In genomic region chr1:220685879-220686278, GRCh38 we compare ENCODE assay signal across 24 cellular contexts. TPM values are rescaled to one million over a fixed set of nuclear protein-coding genes. Genes with fewer than 3 reads are reported as not detected.
DNase-seq lines count a peak whose midpoint lies in the region; ATAC-seq and TF ChIP-seq lines count a peak whose summit lies in the region.
"Had no signal": no experiment of that assay in that cellular context is flagged by ENCODE, and none has a peak within 500 bp of the region (broad histone marks: within the 10 kb centered on the region; RNA-seq: fewer than 3 reads in every experiment).

No MANE protein-coding gene starts in this region.

- H3K36me3 Mint-ChIP-seq in H9 (ENCODE audit: insufficient read depth in 1 of 3, low read depth in 3 of 3) (0 out of 7 replicates have a peak, but pooled peaks cover 0 to 1% (median 0%) of the 10 kb centered on the region in 3 experiments), neural crest cell (ENCODE audit: low read depth) (no peaks in the 10 kb centered on the region)
- H3K36me3 Mint-ChIP-seq: activated naive CD8-positive, alpha-beta T cell treated with anti-CD3 and anti-CD28 coated beads, Interleukin-2, amount 10 ng/mL, durations not matched to agents 7 days and 5 days; CD4-positive, CD25-positive, alpha-beta regulatory T cell had no signal

- DNase-seq in H9: peak; percentile 59
- DNase-seq in PC-3: peak; percentile 42
- no peak for DNase-seq in brain microvascular endothelial cell
- DNase-seq in neural crest cell (ENCODE audit: low read depth, low spot score): no peak
- no peak for DNase-seq in NCI-H524 treated with DMSO at 0.1 percent for 48 hours (lab: John Stamatoyannopoulos, UW)
- no peak for DNase-seq in NCI-H2196 treated with DMSO at 0.1 percent for 48 hours (lab: John Stamatoyannopoulos, UW; ENCODE audit: unreplicated experiment)
- DNase-seq in body of pancreas: no peak
- DNase-seq: activated naive CD8-positive, alpha-beta T cell treated with anti-CD3 and anti-CD28 coated beads, Interleukin-2, amount 10 ng/mL, durations not matched to agents 7 days and 5 days; CD4-positive, CD25-positive, alpha-beta regulatory T cell; DMS79; effector CD8-positive, alpha-beta T cell; gastrocnemius medialis; kidney glomerular epithelial cell; NCI-H1092; NCI-H2081; NCI-H510A treated with DMSO at 0.1 percent for 48 hours; SHP77; stimulated activated CD4-positive, alpha-beta T cell treated with anti-CD3 and anti-CD28 coated beads, Interleukin-2, amount 100 ng/mL, for 48 hours; stimulated activated naive CD4-positive, alpha-beta T cell; T-helper 17 cell; testis had no signal

- H4K8ac ChIP-seq in H9 (replicated peaks; ENCODE audit: insufficient read length, low read depth, low read length): no peak overlapping the region

- H3K14ac ChIP-seq in H9 (ENCODE audit: insufficient read depth, low read length): no peak overlapping the region

- H2AK5ac ChIP-seq in H9 (ENCODE audit: insufficient read length, low read length): no peak overlapping the region

- H3K9ac ChIP-seq in H9 (ENCODE audit: extremely low read depth, insufficient read length, low read length) (no peak overlapping the region), PC-3 (ENCODE audit: low read length) (no peak overlapping the region)

- no peak overlapping the region for H2BK20ac ChIP-seq in H9 (ENCODE audit: low read depth, low read length, poor library complexity, severe bottlenecking)

- no peak overlapping the region for H2BK5ac ChIP-seq in H9 (ENCODE audit: insufficient read length, low read length)

- H2AFZ ChIP-seq in H9 (ENCODE audit: low read length) (no peak overlapping the region), PC-3 (ENCODE audit: low read length) (no peak overlapping the region)

- H3K9me3 Mint-ChIP-seq in H9: no peaks in the 10 kb centered on the region
- H3K9me3 Mint-ChIP-seq in neural crest cell: no peaks in the 10 kb centered on the region
- H3K9me3 Mint-ChIP-seq: activated naive CD8-positive, alpha-beta T cell treated with anti-CD3 and anti-CD28 coated beads, Interleukin-2, amount 10 ng/mL, durations not matched to agents 7 days and 5 days; activated T-helper 2 cell treated with anti-CD3 and anti-CD28 coated beads, Interferon-gamma antibody, Interleukin-2, Interleukin-4, amounts not matched to agents 10 μg/mL and 5 μg/mL and 100 μg/mL, durations not matched to agents 14 hours and 24 hours and 36 hours had no signal

- H3K36me3 ChIP-seq in PC-3 (ENCODE audit: low read depth, low read length) (no peaks in the 10 kb centered on the region), brain microvascular endothelial cell (replicated peaks) (no peaks in the 10 kb centered on the region), body of pancreas (replicated peaks in 1 of 2; ENCODE audit: insufficient read depth in 1 of 2, low read depth in 2 of 2) (no peaks in the 10 kb centered on the region)
- H3K36me3 ChIP-seq: gastrocnemius medialis had no signal

- no peaks in the 10 kb centered on the region for H3F3A ChIP-seq in PC-3 (ENCODE audit: low read length, unreplicated experiment)

- H4K20me1 ChIP-seq in H9 (ENCODE audit: control insufficient read depth, insufficient read depth, insufficient read length): no peaks in the 10 kb centered on the region
- no peaks in the 10 kb centered on the region for H4K20me1 ChIP-seq in PC-3 (ENCODE audit: low read length)

- WGBS in H9 (ENCODE audit: extremely low coverage, insufficient read length, low lambda C conversion rate): no CpG with 5 or more reads among the region's 3 CpGs
- WGBS in body of pancreas, 2 donors: 81 to 90% methylated on average over 3 of the region's 3 CpGs

- POLR2A ChIA-PET in PC-3 (lab: Charles Lee; ENCODE audit: unreplicated experiment): interaction anchor here (0.6 kb wide), 1 partner anchor 47 kb away, joined by 11 read pairs; no protein-coding TSS in a partner anchor

- H2BK15ac ChIP-seq in H9 (ENCODE audit: low read depth, low read length): no peak overlapping the region

- in situ Hi-C loops in brain microvascular endothelial cell (cut with HindIII; ENCODE audit: low pct_ligation_motif_present, low sequenced_read_pairs): no loop called here

- no peaks in the 10 kb centered on the region for H3K79me2 ChIP-seq in H9 (ENCODE audit: insufficient read depth, low read length)
- no peaks in the 10 kb centered on the region for H3K79me2 ChIP-seq in PC-3 (ENCODE audit: low read length)

- no peak overlapping the region for H3K4me3 ChIP-seq in PC-3 (ENCODE audit: low read length)
- H3K4me3 ChIP-seq in brain microvascular endothelial cell (ENCODE audit: low read depth, low read length): no peak overlapping the region
- no peak overlapping the region for H3K4me3 ChIP-seq in body of pancreas
- H3K4me3 ChIP-seq: gastrocnemius medialis, GM12878, testis had no signal

- TF ChIP-seq CTCF in H9 (conservative IDR thresholded peaks at IDR 0.05): peak; percentile 39; the same call in 1 of the 3 replicates
- TF ChIP-seq CTCF in PC-3 (conservative IDR thresholded peaks at IDR 0.05; ENCODE audit: low read depth, low read length): no peak; the same call in none of the 2 replicates
- TF ChIP-seq CTCF in brain microvascular endothelial cell (IDR thresholded peaks at IDR 0.05; ENCODE audit: low read depth, low read length, missing control alignments): peak; percentile 24
- peak; percentile 24 for TF ChIP-seq CTCF in neural crest cell (conservative IDR thresholded peaks at IDR 0.05)
- no peak for TF ChIP-seq CTCF in body of pancreas (IDR thresholded peaks at IDR 0.05)

- H3K23me2 ChIP-seq in H9 (ENCODE audit: insufficient read length, low read depth, low read length, poor library complexity, severe bottlenecking): peaks cover 8% of the 10 kb centered on the region

- H3K79me1 ChIP-seq in H9 (ENCODE audit: insufficient read depth, low read depth, low read length, poor library complexity, severe bottlenecking): no peaks in the 10 kb centered on the region

- H3K27me3 ChIP-seq in H9 (ENCODE audit: insufficient read depth, low read length) (peaks cover under 1% of the 10 kb centered on the region; the same call in 1 of the 2 replicates), PC-3 (ENCODE audit: low read length) (no peaks in the 10 kb centered on the region), brain microvascular endothelial cell (replicated peaks) (peaks cover 3% of the 10 kb centered on the region), body of pancreas (no peaks in the 10 kb centered on the region)
- H3K27me3 ChIP-seq: gastrocnemius medialis, testis had no signal

- peaks cover 4 to 8% of the 10 kb centered on the region in 2 experiments for H3K4me1 Mint-ChIP-seq in H9
- H3K4me1 Mint-ChIP-seq in neural crest cell: peaks cover 5% of the 10 kb centered on the region

- H3K4me3 Mint-ChIP-seq in H9 (no peak overlapping the region), neural crest cell (no peak overlapping the region)
- H3K4me3 Mint-ChIP-seq: activated naive CD8-positive, alpha-beta T cell treated with anti-CD3 and anti-CD28 coated beads, Interleukin-2, amount 10 ng/mL, durations not matched to agents 7 days and 5 days; T-helper 17 cell had no signal

- H3K4me2 ChIP-seq in H9 (ENCODE audit: insufficient read depth, insufficient read length, low read length) (no peak overlapping the region), PC-3 (ENCODE audit: low read length) (no peak overlapping the region)

- H2BK120ac ChIP-seq in H9 (ENCODE audit: low read depth, low read length, poor library complexity, severe bottlenecking): no peak overlapping the region

- no peak overlapping the region for H3K23ac ChIP-seq in H9 (ENCODE audit: insufficient read length, low read depth, low read length)

- no peak overlapping the region for H3T11ph ChIP-seq in H9 (ENCODE audit: low read length)

- CTCF ChIA-PET in PC-3 (lab: Charles Lee): interaction anchor here (1.1 kb wide), 1 partner anchor 48 kb away, joined by 5 read pairs; no protein-coding TSS in a partner anchor

- H3K27ac Mint-ChIP-seq in H9: no peak overlapping the region
- H3K27ac Mint-ChIP-seq in neural crest cell (ENCODE audit: unreplicated experiment): no peak overlapping the region
- H3K27ac Mint-ChIP-seq: activated naive CD8-positive, alpha-beta T cell treated with anti-CD3 and anti-CD28 coated beads, Interleukin-2, amount 10 ng/mL, durations not matched to agents 7 days and 5 days; activated T-helper 2 cell treated with anti-CD3 and anti-CD28 coated beads, Interferon-gamma antibody, Interleukin-2, Interleukin-4, amounts not matched to agents 10 μg/mL and 5 μg/mL and 100 μg/mL, durations not matched to agents 14 hours and 24 hours and 36 hours; CD4-positive, CD25-positive, alpha-beta regulatory T cell; T-helper 17 cell had no signal

- H3K9me3 ChIP-seq in H9 (ENCODE audit: control insufficient read depth, low read depth, low read length) (no peaks in the 10 kb centered on the region), PC-3 (ENCODE audit: low read length) (no peaks in the 10 kb centered on the region), body of pancreas (no peaks in the 10 kb centered on the region)
- H3K9me3 ChIP-seq: gastrocnemius medialis, testis had no signal

- H3K56ac ChIP-seq in H9 (ENCODE audit: insufficient read length, low read depth, low read length): no peak overlapping the region

- H3K9me2 ChIP-seq in PC-3 (replicated peaks; ENCODE audit: low read length): no peaks in the 10 kb centered on the region

- H3K4ac ChIP-seq in H9 (ENCODE audit: low read depth, low read length): no peak overlapping the region

- H4K91ac ChIP-seq in H9 (ENCODE audit: insufficient read length, low read depth, low read length): no peak overlapping the region

- TF ChIP-seq POLR2A in body of pancreas (IDR thresholded peaks at IDR 0.05): no peak

- no peak overlapping the region for H2BK12ac ChIP-seq in H9 (ENCODE audit: insufficient read length, low read depth, low read length)

- H3K27ac ChIP-seq in H9 (ENCODE audit: insufficient read length, low read depth, low read length): no peak overlapping the region
- no peak overlapping the region for H3K27ac ChIP-seq in PC-3 (ENCODE audit: low read length)
- H3K27ac ChIP-seq in brain microvascular endothelial cell: no peak overlapping the region
- H3K27ac ChIP-seq in body of pancreas: no peak overlapping the region
- H3K27ac ChIP-seq: gastrocnemius medialis, testis had no signal

- H3K4me1 ChIP-seq in H9 (ENCODE audit: insufficient read depth, low read length) (no peaks in the 10 kb centered on the region), PC-3 (ENCODE audit: insufficient read depth, low read length) (peaks cover 11% of the 10 kb centered on the region), body of pancreas (peaks cover 5% of the 10 kb centered on the region)

- BruUV-seq in PC-3 (replicated peaks; lab: Mats Ljungman, UMichigan): no TSS peak

- ATAC-seq in PC-3 (peak; percentile 39), body of pancreas (no peak)
- ATAC-seq: esophagus mucosa, gastrocnemius medialis, GM12878, T-helper 17 cell had no signal

- intact Hi-C loops in PC-3 (cut with micrococcal nuclease) (no loop called here), body of pancreas (cut with DNase I) (no loop called here)

- no peak overlapping the region for H4K5ac ChIP-seq in H9 (ENCODE audit: insufficient read length, low read depth, low read length)

- H3K18ac ChIP-seq in H9 (ENCODE audit: insufficient read length, low read depth, low read length): no peak overlapping the region

- H3K27me3 Mint-ChIP-seq in H9 (ENCODE audit: low read depth) (peaks cover 15% of the 10 kb centered on the region), neural crest cell (ENCODE audit: low read depth) (peaks cover 22% of the 10 kb centered on the region)

RNA-seq across cellular contexts. Expression of gene C1orf115, which starts 4.3 kb away (rescaled TPM):
- total RNA-seq in H9 (2021) (6.0 and 7.3 TPM in 2 replicates), PC-3 (2014; rRNA removed) (5.9 and 6.3 TPM in 2 replicates), neural crest cell (0.75 and 0.77 TPM in 2 replicates), body of pancreas (10 to 100 TPM; 10.9 to 11.4 TPM)

Comparison
In these comparisons a context has a peak if more than half of its experiments do, and no peak if none do; other contexts are left out.
1. DNase-seq: peak in H9 (single experiment) and PC-3 (single experiment); none in brain microvascular endothelial cell (single experiment), neural crest cell (single experiment), NCI-H524 treated with DMSO at 0.1 percent for 48 hours (single experiment), NCI-H2196 treated with DMSO at 0.1 percent for 48 hours (single experiment) and body of pancreas (0 of 4).
2. CTCF ChIP-seq: peak in H9 (single experiment), brain microvascular endothelial cell (single experiment) and neural crest cell (single experiment); none in PC-3 (single experiment) and body of pancreas (0 of 7).